ENCODE assay signal across 21 cellular contexts in the genomic region with DNA sequence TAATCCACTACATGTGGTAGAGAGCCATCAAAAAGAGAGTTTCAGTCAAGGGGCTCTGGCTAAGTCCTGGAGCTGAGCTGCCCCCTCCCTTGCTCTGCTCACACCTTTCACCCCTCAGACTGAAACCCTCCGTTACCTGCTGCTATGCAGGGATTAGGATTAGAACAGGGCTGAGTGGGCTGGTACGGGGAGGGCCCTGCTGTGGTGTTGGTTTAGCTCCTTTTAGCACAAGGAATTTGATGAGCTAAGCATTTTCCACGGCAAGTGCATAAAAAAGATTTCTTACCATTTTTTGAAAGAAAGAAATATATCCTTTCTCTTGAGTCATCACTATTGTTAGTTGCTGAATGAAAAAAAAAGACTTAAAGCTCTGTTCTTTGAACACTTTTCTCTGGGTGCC. TPM values are rescaled to one million over a fixed set of nuclear protein-coding genes. Genes with fewer than 3 reads are reported as not detected.
DNase-seq lines count a peak whose midpoint lies in the region; TF ChIP-seq lines count a peak whose summit lies in the region.
"Had no signal": no experiment of that assay in that cellular context is flagged by ENCODE, and none has a peak within 500 bp of the region (broad histone marks: within the 10 kb centered on the region; RNA-seq: fewer than 3 reads in every experiment).

No MANE protein-coding gene starts in this region.

- H2BK15ac ChIP-seq in mesenchymal stem cell (ENCODE audit: low read depth, poor library complexity, severe bottlenecking), result no peak overlapping the region

- no peak overlapping the region for H3K4me2 ChIP-seq in mesenchymal stem cell (ENCODE audit: low read length, poor library complexity, severe bottlenecking)
- H3K4me2 ChIP-seq: smooth muscle cell had no signal

- no peaks in the 10 kb centered on the region for H3K9me3 ChIP-seq in mesenchymal stem cell (ENCODE audit: control insufficient read depth, low read length)
- H3K9me3 ChIP-seq: Caco-2, thoracic aorta had no signal

- peaks cover 33% of the 10 kb centered on the region for H3K4me1 ChIP-seq in mesenchymal stem cell (ENCODE audit: control insufficient read depth, insufficient read depth, low read depth, low read length)

- H3K27me3 Mint-ChIP-seq in HFFc6 (ENCODE audit: insufficient read depth), result peaks cover 5% of the 10 kb centered on the region

- H2BK12ac ChIP-seq in mesenchymal stem cell (ENCODE audit: low read length in 2 of 2), result no peak overlapping the region

- no peaks in the 10 kb centered on the region for H3K36me3 ChIP-seq in mesenchymal stem cell (ENCODE audit: control insufficient read depth in 1 of 2, insufficient read depth in 2 of 2, low read depth in 1 of 2, low read length in 2 of 2)
- H3K36me3 ChIP-seq: thoracic aorta had no signal

- H3K79me1 ChIP-seq in mesenchymal stem cell (replicated peaks; ENCODE audit: low read length, poor library complexity, severe bottlenecking), result peaks cover 18% of the 10 kb centered on the region

- no peak overlapping the region for H3K4me3 ChIP-seq in mesenchymal stem cell (ENCODE audit: insufficient read depth in 1 of 2, low read depth in 1 of 2, low read length in 2 of 2)
- H3K4me3 ChIP-seq: smooth muscle cell, thoracic aorta had no signal

- no peak overlapping the region for H3K9ac ChIP-seq in mesenchymal stem cell (ENCODE audit: low read length)

- no peaks in the 10 kb centered on the region for H3K9me3 Mint-ChIP-seq in HFFc6
- H3K9me3 Mint-ChIP-seq: effector memory CD8-positive, alpha-beta T cell had no signal

- H3K14ac ChIP-seq in mesenchymal stem cell (ENCODE audit: low read length in 2 of 2), result no peak overlapping the region

- H3K4me3 Mint-ChIP-seq in HFFc6, result no peak overlapping the region
- H3K4me3 Mint-ChIP-seq: activated naive CD8-positive, alpha-beta T cell; effector memory CD8-positive, alpha-beta T cell; IgD-negative memory B cell had no signal

- DNase-seq in NCI-H82 treated with DMSO at 0.1 percent for 48 hours (lab: John Stamatoyannopoulos, UW; ENCODE audit: unreplicated experiment), result peak; percentile 10
- DNase-seq in dermis blood vessel endothelial cell, result peak; percentile 54
- DNase-seq in mesenchymal stem cell, result no peak
- DNase-seq in AG08395 (ENCODE audit: low spot score), result no peak
- DNase-seq in COLO668 (lab: John Stamatoyannopoulos, UW; ENCODE audit: unreplicated experiment), result no peak
- no peak for DNase-seq in HFFc6
- no peak for DNase-seq in cerebellar nuclear complex (lab: John Stamatoyannopoulos, UW)
- DNase-seq: activated CD4-positive, alpha-beta T cell treated with anti-CD3 and anti-CD28 coated beads, Interleukin-2, amount 50 U/mL, for 1 hour; Caco-2; DND-41; effector memory CD8-positive, alpha-beta T cell; NCI-H2171 treated with DMSO at 0.1 percent for 48 hours; NCI-H526; stimulated activated naive CD4-positive, alpha-beta T cell; T-helper 2 cell had no signal

- peaks cover 40% of the 10 kb centered on the region for H3K4me1 Mint-ChIP-seq in HFFc6 (ENCODE audit: low read depth)

- no peak overlapping the region for H4K8ac ChIP-seq in mesenchymal stem cell (ENCODE audit: low read length)

- TF ChIP-seq CTCF in HFFc6 (IDR thresholded peaks at IDR 0.05), result no peak

- no peak overlapping the region for H4K91ac ChIP-seq in mesenchymal stem cell (ENCODE audit: low read length)

- H3K18ac ChIP-seq in mesenchymal stem cell (ENCODE audit: low read depth in 1 of 2, low read length in 2 of 2), result no peak overlapping the region

- no peak overlapping the region for H2AFZ ChIP-seq in mesenchymal stem cell (ENCODE audit: low read depth, low read length)

- H2BK120ac ChIP-seq in mesenchymal stem cell (ENCODE audit: low read depth, low read length), result no peak overlapping the region

- no peak overlapping the region for H3K23ac ChIP-seq in mesenchymal stem cell (ENCODE audit: low read length in 2 of 2)

- H3K27ac Mint-ChIP-seq in HFFc6, result no peak overlapping the region
- H3K27ac Mint-ChIP-seq: activated naive CD8-positive, alpha-beta T cell; IgD-negative memory B cell had no signal

- H3K4ac ChIP-seq in mesenchymal stem cell (ENCODE audit: low read depth in 1 of 2, low read length in 2 of 2), result no peak overlapping the region

- H3K27me3 ChIP-seq in mesenchymal stem cell (ENCODE audit: control insufficient read depth in 1 of 2, insufficient read depth in 1 of 2, low read length in 2 of 2), result no peaks in the 10 kb centered on the region

- H2AK5ac ChIP-seq in mesenchymal stem cell (ENCODE audit: low read length, severe bottlenecking), result peak overlapping the region; percentile 60

- 63% methylated on average over 1 of the region's 3 CpGs for WGBS in mesenchymal stem cell

- peak overlapping the region; percentile 64 for H3K27ac ChIP-seq in mesenchymal stem cell (ENCODE audit: low read length, poor library complexity, severe bottlenecking)
- H3K27ac ChIP-seq: HL-60, thoracic aorta had no signal

- no peaks in the 10 kb centered on the region for H3K36me3 Mint-ChIP-seq in HFFc6 (ENCODE audit: low read depth)
- H3K36me3 Mint-ChIP-seq: activated naive CD8-positive, alpha-beta T cell had no signal

- H2BK5ac ChIP-seq in mesenchymal stem cell (ENCODE audit: low read depth, low read length, poor library complexity, severe bottlenecking), result no peak overlapping the region

RNA-seq across cellular contexts. Expression of a gene that starts 46.3 kb away (rescaled TPM):
- total RNA-seq in dermis blood vessel endothelial cell, result 8.5 and 12.1 TPM in 2 replicates
- polyA plus RNA-seq in mesenchymal stem cell (2013, experiment 1 of 2), result 18.8 TPM
- polyA plus RNA-seq in mesenchymal stem cell (2013, experiment 2 of 2), result 18.2 TPM
- total RNA-seq in HFFc6 (2021; fragmentation: NEBNext Ultra II Directional; extraction: Animal tissue kit (Norgen Biotek cat#: 25700)), result 10 to 100 TPM in 1 of 6 experiments, 1 to 10 TPM in 5; 2.6 to 10.3 (median 9.4) TPM
- polyA plus RNA-seq: neural cell had no signal

Comparison
In these comparisons a context has a peak if more than half of its experiments do, and no peak if none do; other contexts are left out.
1. DNase-seq: peak in NCI-H82 treated with DMSO at 0.1 percent for 48 hours (single experiment) and dermis blood vessel endothelial cell (single experiment); none in mesenchymal stem cell (single experiment), AG08395 (single experiment), COLO668 (single experiment), HFFc6 (single experiment) and cerebellar nuclear complex (0 of 2).